24 cellular contexts compared by ENCODE assay signal in genomic region chr7:78499966-78500365, GRCh38.
DNase-seq lines count a peak whose midpoint lies in the region; ATAC-seq, FAIRE-seq and TF ChIP-seq lines count a peak whose summit lies in the region.
"Had no signal": no experiment of that assay in that cellular context is flagged by ENCODE, and none has a peak within 500 bp of the region (broad histone marks: within the 10 kb centered on the region; RNA-seq: fewer than 3 reads in every experiment).

No MANE protein-coding gene starts in this region.

- no CpG with 5 or more reads among the region's 2 CpGs for WGBS in IMR-90 (ENCODE audit: extremely low coverage in 2 of 2, insufficient read length in 1 of 2), 2 experiments

- CTCF ChIA-PET in IMR-90 (lab: Yijun Ruan, JAX) = no interaction called here
- CTCF ChIA-PET in CD4-positive, alpha-beta T cell (lab: Charles Lee) = no interaction called here

- H3K27ac Mint-ChIP-seq in CD4-positive, alpha-beta T cell = no peak overlapping the region
- H3K27ac Mint-ChIP-seq: CD4-positive, CD25-positive, alpha-beta regulatory T cell; T-cell had no signal

- H3K79me1 ChIP-seq in IMR-90 (ENCODE audit: low read depth in 1 of 2, low read length in 2 of 2) = no peaks in the 10 kb centered on the region

- ATAC-seq in IMR-90 (ENCODE audit: low read depth) = no peak
- no peak for ATAC-seq in CD4-positive, alpha-beta T cell (ENCODE audit: poor library complexity)
- ATAC-seq: HepG2, T-cell had no signal

- H3K36me3 Mint-ChIP-seq in CD4-positive, alpha-beta T cell (ENCODE audit: low read depth) = no peaks in the 10 kb centered on the region
- H3K36me3 Mint-ChIP-seq: CD4-positive, CD25-positive, alpha-beta regulatory T cell; T-cell had no signal

- no peak overlapping the region for H2AK5ac ChIP-seq in IMR-90 (ENCODE audit: low read depth, low read length)

- intact Hi-C loops in IMR-90 (cut with micrococcal nuclease) = no loop called here
- intact Hi-C loops in head of caudate nucleus (cut with DNase I) = no loop called here
- intact Hi-C loops in CD4-positive, alpha-beta T cell (cut with DNase I, micrococcal nuclease) = no loop called here

- H3K4me3 ChIP-seq in IMR-90 (ENCODE audit: insufficient read depth, low read depth, low read length) (no peak overlapping the region), bronchial epithelial cell (ENCODE audit: low read depth, low read length) (no peak overlapping the region), coronary artery (no peak overlapping the region)
- H3K4me3 ChIP-seq: SJCRH30 had no signal

- H2BK5ac ChIP-seq in IMR-90 (ENCODE audit: low read depth, low read length, poor library complexity, severe bottlenecking) = no peak overlapping the region

- H3K27ac ChIP-seq in IMR-90 (ENCODE audit: insufficient read depth, low read length) (no peak overlapping the region), coronary artery (no peak overlapping the region)
- H3K27ac ChIP-seq in CD4-positive, alpha-beta T cell (ENCODE audit: low read depth, low read length) = no peak overlapping the region
- H3K27ac ChIP-seq: KMS-11, SJCRH30 had no signal

- no peak overlapping the region for H3K4ac ChIP-seq in IMR-90 (ENCODE audit: low read depth, low read length)

- TF ChIP-seq RAD21 in IMR-90 (IDR thresholded peaks at IDR 0.05; ENCODE audit: low read length) = no peak

- no peak overlapping the region for H4K91ac ChIP-seq in IMR-90 (ENCODE audit: insufficient read depth, low read depth, low read length)

- TF ChIP-seq POLR2A in IMR-90 (IDR thresholded peaks at IDR 0.05; ENCODE audit: low read depth, low read length) = no peak

- no peak overlapping the region for H3K23ac ChIP-seq in IMR-90 (ENCODE audit: low read depth, low read length)

- no peak overlapping the region for H2BK20ac ChIP-seq in IMR-90 (ENCODE audit: low read depth, low read length)

- no peaks in the 10 kb centered on the region for H3K9me3 ChIP-seq in IMR-90 (ENCODE audit: control insufficient read depth, insufficient read depth, low read length)
- no peaks in the 10 kb centered on the region for H3K9me3 ChIP-seq in CD4-positive, alpha-beta T cell (ENCODE audit: control insufficient read depth, low read length)
- H3K9me3 ChIP-seq: Caco-2, SJCRH30 had no signal

- no peak overlapping the region for H3K18ac ChIP-seq in IMR-90 (ENCODE audit: low read depth, low read length)

- H4K20me1 ChIP-seq in IMR-90 (ENCODE audit: insufficient read depth, low read length) = no peaks in the 10 kb centered on the region

- TF ChIP-seq CTCF in IMR-90 (conservative IDR thresholded peaks at IDR 0.05; ENCODE audit: low read depth, low read length) = no peak
- no peak for TF ChIP-seq CTCF in bronchial epithelial cell (IDR thresholded peaks at IDR 0.05; ENCODE audit: insufficient read depth, low read length, severe bottlenecking)
- no peak for TF ChIP-seq CTCF in coronary artery (IDR thresholded peaks at IDR 0.05)
- TF ChIP-seq CTCF in CD4-positive, alpha-beta T cell (IDR thresholded peaks at IDR 0.05) = no peak

- H3K36me3 ChIP-seq in IMR-90 (ENCODE audit: control insufficient read depth, insufficient read depth, low read length) (no peaks in the 10 kb centered on the region), bronchial epithelial cell (ENCODE audit: control insufficient read depth, insufficient read depth, low read length) (no peaks in the 10 kb centered on the region)
- H3K36me3 ChIP-seq: SJCRH30 had no signal

- no peaks in the 10 kb centered on the region for H3K27me3 ChIP-seq in IMR-90 (ENCODE audit: control insufficient read depth, insufficient read depth, low read length)
- H3K27me3 ChIP-seq in bronchial epithelial cell (ENCODE audit: control insufficient read depth, insufficient read depth, low read length) = no peaks in the 10 kb centered on the region
- no peaks in the 10 kb centered on the region for H3K27me3 ChIP-seq in CD4-positive, alpha-beta T cell (ENCODE audit: control insufficient read depth, insufficient read depth, low read length)
- H3K27me3 ChIP-seq: SJCRH30 had no signal

- dilution Hi-C loops in IMR-90 (cut with HindIII; ENCODE audit: low sequenced_read_pairs, unreplicated experiment) = no loop called here

- 0 out of 2 replicates have a peak overlapping the region, but pooled peaks have one; percentile 18 for H2BK120ac ChIP-seq in IMR-90 (ENCODE audit: low read depth, low read length)

- in situ Hi-C loops in IMR-90 (cut with MboI; ENCODE audit: low sequenced_read_pairs) = loop anchor here (10.0 kb wide), 1 partner anchor 1545 kb away; no protein-coding TSS in a partner anchor

- H3K9ac ChIP-seq in IMR-90 (ENCODE audit: low read depth, low read length) = no peak overlapping the region
- H3K9ac ChIP-seq: KMS-11 had no signal

- H3K9me3 Mint-ChIP-seq in CD4-positive, alpha-beta T cell = peaks cover 4% of the 10 kb centered on the region

- H3K4me1 ChIP-seq in IMR-90 (ENCODE audit: control insufficient read depth, insufficient read depth, low read length) = no peaks in the 10 kb centered on the region
- H3K4me1 ChIP-seq: Caco-2, SJCRH30 had no signal

- H3K9me1 ChIP-seq in IMR-90 (ENCODE audit: insufficient read depth, low read length) = no peaks in the 10 kb centered on the region

- H2AK9ac ChIP-seq in IMR-90 (replicated peaks; ENCODE audit: low read depth, low read length, poor library complexity) = no peak overlapping the region

- no peak for FAIRE-seq in bronchial epithelial cell (lab: Jason Lieb, UNC)
- FAIRE-seq: A204.1, G401.6, GM18507, HepG2, RCC 7860 had no signal

- no TSS peak for BruUV-seq in IMR-90 (replicated peaks; lab: Mats Ljungman, UMichigan)

- H3K27me3 Mint-ChIP-seq in CD4-positive, alpha-beta T cell = no peaks in the 10 kb centered on the region
- H3K27me3 Mint-ChIP-seq: CD4-positive, CD25-positive, alpha-beta regulatory T cell; T-cell had no signal

- no peak overlapping the region for H4K5ac ChIP-seq in IMR-90 (ENCODE audit: low read depth, low read length)

- no peak overlapping the region for H3K56ac ChIP-seq in IMR-90 (ENCODE audit: extremely low read depth, insufficient read depth, low read length)

- H4K8ac ChIP-seq in IMR-90 (ENCODE audit: low read depth in 2 of 2, low read length in 2 of 2) = no peak overlapping the region

- no peaks in the 10 kb centered on the region for H3K4me1 Mint-ChIP-seq in CD4-positive, alpha-beta T cell (ENCODE audit: low read depth)
- H3K4me1 Mint-ChIP-seq: CD4-positive, CD25-positive, alpha-beta regulatory T cell; T-cell had no signal

- peak overlapping the region; percentile 67; the same call in 1 of the 3 replicates for H2BK15ac ChIP-seq in IMR-90 (ENCODE audit: low read depth, low read length)

- POLR2A ChIA-PET in IMR-90 (lab: Charles Lee; ENCODE audit: unreplicated experiment) = no interaction called here
- POLR2A ChIA-PET in CD4-positive, alpha-beta T cell (lab: Charles Lee) = no interaction called here

- no peak overlapping the region for H3K4me2 ChIP-seq in IMR-90 (ENCODE audit: low read depth, low read length)
- H3K4me2 ChIP-seq: KMS-11 had no signal

- no peak overlapping the region for H2AFZ ChIP-seq in IMR-90 (replicated peaks; ENCODE audit: low read length, poor library complexity)

- no peak overlapping the region for H3K4me3 Mint-ChIP-seq in CD4-positive, alpha-beta T cell
- H3K4me3 Mint-ChIP-seq: CD4-positive, CD25-positive, alpha-beta regulatory T cell; T-cell had no signal

- peak; percentile 12 for DNase-seq in EH (ENCODE audit: low read depth)
- DNase-seq in IMR-90 = peak; percentile 44
- peak; percentile 8 for DNase-seq in bronchial epithelial cell (ENCODE audit: low read depth)
- peak; percentile 12 for DNase-seq in iris pigment epithelial cell (ENCODE audit: low read depth)
- no peak for DNase-seq in coronary artery (ENCODE audit: low spot score)
- DNase-seq in head of caudate nucleus = no peak
- no peak for DNase-seq in CD4-positive, alpha-beta T cell
- DNase-seq: Caco-2; CD4-positive, CD25-positive, alpha-beta regulatory T cell; DMS 273 treated with DMSO at 0.1 percent for 48 hours; DMS79 treated with DMSO at 0.1 percent for 48 hours; NCI-H1694 treated with DMSO at 0.1 percent for 48 hours; NCI-H2081 treated with DMSO at 0.1 percent for 48 hours; NCI-H446 treated with DMSO at 0.1 percent for 48 hours; NCI-H526 treated with DMSO at 0.1 percent for 48 hours; OCI-M1; SJCRH30; T-cell had no signal

- no peak overlapping the region for H3K14ac ChIP-seq in IMR-90 (replicated peaks; ENCODE audit: low read depth, low read length)

TF ChIP-seq in IMR-90, 13 proteins besides CTCF, POLR2A, EP300 and RAD21:
- TF ChIP-seq CHD1 (IDR thresholded peaks at IDR 0.05; ENCODE audit: low read depth, low read length) (no peak), BHLHE40 (IDR thresholded peaks at IDR 0.05; ENCODE audit: low read depth, low read length) (0 out of 2 replicates have a peak, but pooled peaks have one; percentile 24), NFE2L2 (IDR thresholded peaks at IDR 0.05; ENCODE audit: low read depth, low read length) (no peak), MAFK (IDR thresholded peaks at IDR 0.05; ENCODE audit: low read depth, low read length) (no peak), MAZ (IDR thresholded peaks at IDR 0.05; ENCODE audit: borderline replicate concordance, low read depth, low read length) (no peak), CEBPB (IDR thresholded peaks at IDR 0.05; ENCODE audit: low read depth, low read length) (peak; percentile 34; the same call in 1 of the 2 replicates), RFX5 (IDR thresholded peaks at IDR 0.05; ENCODE audit: low read depth, low read length) (no peak), ELK1 (IDR thresholded peaks at IDR 0.05; ENCODE audit: borderline replicate concordance, low read depth, low read length) (no peak), RCOR1 (IDR thresholded peaks at IDR 0.05; ENCODE audit: insufficient replicate concordance, low read length) (no peak), FOS (IDR thresholded peaks at IDR 0.05; ENCODE audit: low read depth, low read length) (no peak)

Comparison
In these comparisons a context has a peak if more than half of its experiments do, and no peak if none do; other contexts are left out.
1. DNase-seq: peak in EH (single experiment), IMR-90 (single experiment), bronchial epithelial cell (single experiment) and iris pigment epithelial cell (single experiment); none in coronary artery (single experiment), head of caudate nucleus (0 of 42) and CD4-positive, alpha-beta T cell (0 of 10).